Comparison of ENCODE assay signal across 8 cellular contexts in genomic region chr11:68282141-68282860, GRCh38. TPM values are rescaled to one million over a fixed set of nuclear protein-coding genes. Genes with fewer than 3 reads are reported as not detected.
DNase-seq lines count a peak whose midpoint lies in the region; ATAC-seq, FAIRE-seq and TF ChIP-seq lines count a peak whose summit lies in the region.

No MANE protein-coding gene starts in this region.

- H3K36me3 ChIP-seq in ascending aorta = no peaks in the 10 kb centered on the region

- peak overlapping the region; percentile 28 for H3K4me3 Mint-ChIP-seq in dendritic cell treated with granulocyte-macrophage colony-stimulating factor and Interleukin-4, amounts not matched to agents 40 ng/mL and 50 ng/mL, for 4 days

- no peak for TF ChIP-seq CTCF in ascending aorta (IDR thresholded peaks at IDR 0.05)

- peak; percentile 62 for ATAC-seq in GM21367 (IDR thresholded peaks at IDR 0.05; ENCODE audit: unreplicated experiment)

- peaks cover 6% of the 10 kb centered on the region for H3K27me3 Mint-ChIP-seq in dendritic cell treated with granulocyte-macrophage colony-stimulating factor and Interleukin-4, amounts not matched to agents 40 ng/mL and 50 ng/mL, for 4 days

- H3K36me3 Mint-ChIP-seq in dendritic cell treated with granulocyte-macrophage colony-stimulating factor and Interleukin-4, amounts not matched to agents 40 ng/mL and 50 ng/mL, for 4 days (ENCODE audit: low read depth) = no peaks in the 10 kb centered on the region

- H3K27me3 ChIP-seq in ascending aorta = no peaks in the 10 kb centered on the region

- H3K27ac Mint-ChIP-seq in dendritic cell treated with granulocyte-macrophage colony-stimulating factor and Interleukin-4, amounts not matched to agents 40 ng/mL and 50 ng/mL, for 4 days = peak overlapping the region; percentile 42

- H3K9me3 Mint-ChIP-seq in dendritic cell treated with granulocyte-macrophage colony-stimulating factor and Interleukin-4, amounts not matched to agents 40 ng/mL and 50 ng/mL, for 4 days = peaks cover 9% of the 10 kb centered on the region

- no peak overlapping the region for H3K4me3 ChIP-seq in ascending aorta

- peak; percentile 26 for DNase-seq in CD1c-positive myeloid dendritic cell (ENCODE audit: extremely low spot score)
- peak; percentile 62 for DNase-seq in NOMO-1 treated with DMSO at 0.1 percent for 48 hours (lab: John Stamatoyannopoulos, UW; ENCODE audit: unreplicated experiment)
- DNase-seq in ascending aorta (ENCODE audit: low spot score in 2 of 2) = no peak
- no peak for DNase-seq in frontal cortex (ENCODE audit: low spot score in 2 of 2)
- DNase-seq in NCI-H1105 (lab: John Stamatoyannopoulos, UW) = no peak
- DNase-seq in amygdala (lab: John Stamatoyannopoulos, UW) = no peak

- FAIRE-seq in frontal cortex (lab: Jason Lieb, UNC) = no peak

- H3K27ac ChIP-seq in ascending aorta = no peak overlapping the region

- no peaks in the 10 kb centered on the region for H3K9me3 ChIP-seq in ascending aorta

- no peaks in the 10 kb centered on the region for H3K4me1 ChIP-seq in ascending aorta

- intact Hi-C loops in dendritic cell treated with granulocyte-macrophage colony-stimulating factor and Interleukin-4, amounts not matched to agents 40 ng/mL and 50 ng/mL, for 4 days (cut with micrococcal nuclease) = no loop called here
- intact Hi-C loops in ascending aorta (cut with DNase I) = no loop called here

- H3K4me1 Mint-ChIP-seq in dendritic cell treated with granulocyte-macrophage colony-stimulating factor and Interleukin-4, amounts not matched to agents 40 ng/mL and 50 ng/mL, for 4 days (ENCODE audit: low read depth) = peaks cover 15% of the 10 kb centered on the region

RNA-seq across cellular contexts. Expression of gene C11orf24, which starts 10.5 kb away (rescaled TPM):
- 123 TPM for total RNA-seq in ascending aorta
- 5.7 TPM for total RNA-seq in frontal cortex

RNA-seq across cellular contexts. Expression of gene LRP5, which starts 30.1 kb away (rescaled TPM):
- total RNA-seq in ascending aorta = 130 TPM
- total RNA-seq in frontal cortex = 10.2 TPM

Comparison
In these comparisons a context has a peak if more than half of its experiments do, and no peak if none do; other contexts are left out.
1. DNase-seq: peak in CD1c-positive myeloid dendritic cell (single experiment) and NOMO-1 treated with DMSO at 0.1 percent for 48 hours (single experiment); none in ascending aorta (0 of 2), frontal cortex (0 of 2), NCI-H1105 (single experiment) and amygdala (0 of 56).
2. RNA of gene C11orf24, which starts 10.5 kb away (total RNA-seq): 123 TPM in ascending aorta (single experiment); 5.7 TPM in frontal cortex (single experiment); every median in the first group is over 10 times any median in the second.
3. RNA of gene LRP5, which starts 30.1 kb away (total RNA-seq): 130 TPM in ascending aorta (single experiment); 10.2 TPM in frontal cortex (single experiment); every median in the first group is over 10 times any median in the second.